In the genomic region with DNA sequence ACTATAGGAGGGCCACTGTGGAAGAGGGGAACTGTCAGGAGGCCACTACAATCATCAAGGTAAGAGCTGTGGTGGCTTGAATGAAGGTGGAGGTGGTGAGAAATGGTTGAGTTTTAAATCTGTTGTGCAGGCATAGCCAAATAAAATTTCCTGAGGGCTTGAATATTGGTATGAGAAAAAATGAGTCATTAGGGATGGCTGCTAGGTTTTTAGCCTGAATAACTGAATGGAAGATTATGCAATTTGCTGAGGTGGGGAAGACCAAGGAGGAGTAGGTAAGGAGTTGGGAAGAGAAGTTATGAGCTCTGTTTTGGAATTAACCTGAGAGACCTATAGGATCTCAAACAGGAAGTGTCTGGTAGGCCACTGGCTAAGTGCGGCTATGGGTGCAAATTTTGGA, we compare ENCODE assay signal across 25 cellular contexts.
"Had no signal": no experiment of that assay in that cellular context is flagged by ENCODE, and none has a peak within 500 bp of the region (broad histone marks: within the 10 kb centered on the region; RNA-seq: fewer than 3 reads in every experiment).

No MANE protein-coding gene starts in this region.

- H3K27me3 ChIP-seq: brain microvascular endothelial cell, MG63, SJCRH30 had no signal

- H3K9me3 ChIP-seq: MG63, SJCRH30 had no signal

- H3K4me3 ChIP-seq: K562, MG63, SJCRH30, SK-N-MC had no signal

- H3K36me3 ChIP-seq: brain microvascular endothelial cell, MG63, SJCRH30 had no signal

- DNase-seq: activated CD4-positive, alpha-beta memory T cell treated with anti-CD3 and anti-CD28 coated beads, Interleukin-2, amount 10 ng/mL, durations not matched to agents 7 days and 5 days; activated CD4-positive, alpha-beta T cell treated with anti-CD3 and anti-CD28 coated beads for 1 hour; activated CD4-positive, alpha-beta T cell treated with anti-CD3 and anti-CD28 coated beads for 48 hours; activated CD8-positive, alpha-beta memory T cell treated with anti-CD3 and anti-CD28 coated beads for 24 hours; activated CD8-positive, alpha-beta memory T cell treated with anti-CD3 and anti-CD28 coated beads, Interleukin-2, amount 10 ng/mL, durations not matched to agents 7 days and 5 days; activated CD8-positive, alpha-beta memory T cell treated with anti-CD3 and anti-CD28 coated beads, Interleukin-2, amount 50 U/mL, for 48 hours; activated effector memory CD4-positive, alpha-beta T cell treated with Interleukin-2 at 50 U/mL for 16 hours; activated naive CD4-positive, alpha-beta T cell treated with anti-CD3 and anti-CD28 coated beads, Interleukin-2, amount 10 ng/mL, durations not matched to agents 7 days and 5 days; activated naive CD8-positive, alpha-beta T cell treated with anti-CD3 and anti-CD28 coated beads, Interleukin-2, amount 50 U/mL, for 24 hours; activated T-cell treated with anti-CD3 and anti-CD28 coated beads, Interleukin-2, amount 50 U/mL, for 48 hours; anterior cingulate cortex; brain microvascular endothelial cell; MG63; NCI-H1048; NCI-H1105 treated with DMSO at 0.1 percent for 48 hours; NCI-H1436; NCI-H1694; NCI-H1930; NCI-H2081 treated with DMSO at 0.1 percent for 48 hours; NCI-H345; NCI-H524 treated with DMSO at 0.1 percent for 48 hours; Right ventricle myocardium superior; SJCRH30 had no signal

- H3K4me1 ChIP-seq: SJCRH30 had no signal

- H3K27ac ChIP-seq: brain microvascular endothelial cell, SJCRH30, SK-N-MC had no signal
